In the genomic region with DNA sequence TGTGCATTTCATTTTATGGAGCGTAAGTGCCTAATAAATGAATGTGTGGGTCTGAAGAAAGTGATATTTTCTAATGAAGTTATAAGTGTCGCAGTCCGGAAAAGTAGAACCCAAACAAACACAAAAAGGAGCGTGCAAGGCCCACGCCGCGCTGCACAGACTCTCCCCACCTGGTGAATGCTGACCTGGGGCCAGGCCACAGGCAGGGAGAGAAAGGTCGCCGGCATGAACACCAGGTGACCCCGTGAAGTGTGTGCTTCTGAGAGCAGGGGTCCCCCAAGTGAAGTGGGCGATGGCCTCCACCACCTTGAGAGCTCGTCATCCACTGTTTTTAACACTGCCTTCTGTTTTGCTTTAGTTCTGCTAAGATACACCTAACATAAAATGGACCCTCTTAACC, we compare ENCODE assay signal across 32 cellular contexts.
"Had no signal": no experiment of that assay in that cellular context is flagged by ENCODE, and none has a peak within 500 bp of the region (broad histone marks: within the 10 kb centered on the region; RNA-seq: fewer than 3 reads in every experiment).

No MANE protein-coding gene starts in this region.

- H3K9me3 ChIP-seq: adrenal gland, ascending aorta, body of pancreas, breast epithelium had no signal

- ATAC-seq: activated naive CD4-positive, alpha-beta T cell treated with anti-CD3 and anti-CD28 coated beads, Interleukin-2, amount 50 U/mL, for 72 hours; activated naive CD8-positive, alpha-beta T cell treated with anti-CD3 and anti-CD28 coated beads, Interleukin-2, amount 50 U/mL, for 24 hours; activated T-cell treated with anti-CD3 and anti-CD28 coated beads, Interleukin-2, amount 50 U/mL, for 4 hours; activated T-cell treated with anti-CD3 and anti-CD28 coated beads, Interleukin-2, amount 50 U/mL, for 72 hours; activated T-helper 17 cell treated with anti-CD3 and anti-CD28 coated beads, Interleukin-2, amount 50 U/mL, for 72 hours; body of pancreas had no signal

- H3K36me3 ChIP-seq: adrenal gland, ascending aorta, brain microvascular endothelial cell, breast epithelium, cardiac muscle cell had no signal

- H3K27me3 ChIP-seq: adrenal gland, ascending aorta, body of pancreas, brain microvascular endothelial cell, breast epithelium, cardiac muscle cell had no signal

- H3K27ac ChIP-seq: adrenal gland, body of pancreas, brain microvascular endothelial cell, breast epithelium, cardiac muscle cell had no signal

- DNase-seq: activated effector memory CD4-positive, alpha-beta T cell treated with anti-CD3 and anti-CD28 coated beads, Interleukin-2, amount 50 U/mL, for 16 hours; activated effector memory CD4-positive, alpha-beta T cell treated with Interleukin-2 at 50 U/mL for 16 hours; activated gamma-delta T cell; activated gamma-delta T cell treated with Interleukin-2 at 50 U/mL for 16 hours; activated naive CD4-positive, alpha-beta T cell; activated naive CD4-positive, alpha-beta T cell treated with anti-CD3 and anti-CD28 coated beads for 36 hours; activated naive CD4-positive, alpha-beta T cell treated with anti-CD3 and anti-CD28 coated beads, Interleukin-2, amount 10 ng/mL, durations not matched to agents 7 days and 5 days; activated naive CD4-positive, alpha-beta T cell treated with anti-CD3 and anti-CD28 coated beads, Interleukin-2, amount 50 U/mL, for 16 hours; activated naive CD4-positive, alpha-beta T cell treated with Interleukin-2 at 50 U/mL for 16 hours; activated naive CD8-positive, alpha-beta T cell treated with anti-CD3 and anti-CD28 coated beads for 36 hours; activated naive CD8-positive, alpha-beta T cell treated with anti-CD3 and anti-CD28 coated beads, Interleukin-2, amount 10 ng/mL, durations not matched to agents 7 days and 5 days; activated naive CD8-positive, alpha-beta T cell treated with anti-CD3 and anti-CD28 coated beads, Interleukin-2, amount 50 U/mL, for 24 hours; activated T-cell treated with anti-CD3 and anti-CD28 coated beads, Interleukin-2, amount 50 U/mL, for 1 hour; activated T-cell treated with anti-CD3 and anti-CD28 coated beads, Interleukin-2, amount 50 U/mL, for 24 hours; activated T-cell treated with anti-CD3 and anti-CD28 coated beads, Interleukin-2, amount 50 U/mL, for 4 hours; activated T-cell treated with anti-CD3 and anti-CD28 coated beads, Interleukin-2, amount 50 U/mL, for 48 hours; activated T-cell treated with anti-CD3 and anti-CD28 coated beads, Interleukin-2, amount 50 U/mL, for 72 hours; adrenal gland; amniotic stem cell; amygdala; anterior cingulate cortex; aorta; body of pancreas; brain microvascular endothelial cell; caudate nucleus; central memory CD4-positive, alpha-beta T cell; cerebellar nuclear complex had no signal

- H3K4me3 ChIP-seq: adrenal gland, ascending aorta, body of pancreas, breast epithelium, cardiac muscle cell had no signal
